ENCODE assay signal across 17 cellular contexts in the genomic region with DNA sequence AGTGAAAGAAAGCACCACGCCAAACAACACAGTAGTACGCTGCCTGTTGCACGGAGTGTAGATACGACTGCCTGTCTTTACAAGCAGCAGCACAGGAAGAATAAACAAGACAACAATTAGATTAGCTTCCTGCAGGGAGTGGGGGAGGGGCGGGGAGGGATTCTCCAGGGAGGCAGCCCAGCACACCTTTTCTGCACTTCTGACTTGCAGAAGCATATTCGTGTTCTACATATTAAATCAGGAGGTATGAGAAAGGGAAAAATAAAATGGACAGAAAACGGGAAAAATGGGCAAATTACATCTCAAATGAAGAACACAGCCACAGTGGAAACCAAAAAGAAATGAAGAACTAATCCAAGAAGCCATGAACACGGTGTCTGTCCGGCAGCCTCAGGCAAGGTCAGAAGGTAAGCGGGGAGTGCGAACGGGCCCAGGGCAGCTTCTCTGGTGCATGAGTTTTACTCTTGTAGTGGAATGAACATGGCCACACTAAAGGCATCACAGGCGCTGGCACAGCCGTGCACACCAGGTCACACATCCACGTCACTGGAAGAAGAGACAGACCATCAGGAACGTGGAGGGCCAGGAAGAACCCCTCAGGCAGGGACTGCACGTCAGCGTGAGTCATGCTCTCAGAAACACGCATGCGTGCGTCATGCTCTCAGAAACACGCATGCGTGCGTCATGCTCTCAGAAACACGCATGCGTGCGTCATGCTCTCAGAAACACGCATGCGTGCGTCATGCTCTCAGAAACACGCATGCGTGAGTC. TPM values are rescaled to one million over a fixed set of nuclear protein-coding genes. Genes with fewer than 3 reads are reported as not detected.
DNase-seq lines count a peak whose midpoint lies in the region; ATAC-seq, FAIRE-seq and TF ChIP-seq lines count a peak whose summit lies in the region.
"Had no signal": no experiment of that assay in that cellular context is flagged by ENCODE, and none has a peak within 500 bp of the region (broad histone marks: within the 10 kb centered on the region; RNA-seq: fewer than 3 reads in every experiment).

No MANE protein-coding gene starts in this region.

- no TSS peak for BruUV-seq in PC-3 (replicated peaks; lab: Mats Ljungman, UMichigan)

- H3K9me3 Mint-ChIP-seq in GM23338 (peaks cover 16% of the 10 kb centered on the region), endodermal cell (peaks cover 15% of the 10 kb centered on the region)
- no peaks in the 10 kb centered on the region for H3K9me3 Mint-ChIP-seq in natural killer cell treated with Interleukin-12 subunit alpha and Interleukin-12 subunit beta and Interleukin-15 and Interleukin-18, amount 100 ng/mL, for 72 hours

- TF ChIP-seq EP300 in A549 (IDR thresholded peaks at IDR 0.05), result no peak

- H3K4me3 Mint-ChIP-seq in GM23338 (0 out of 3 replicates have a peak overlapping the region, but pooled peaks have one; percentile 31), endodermal cell (peak overlapping the region; percentile 34)
- no peak overlapping the region for H3K4me3 Mint-ChIP-seq in natural killer cell treated with Interleukin-12 subunit alpha and Interleukin-12 subunit beta and Interleukin-15 and Interleukin-18, amount 100 ng/mL, for 72 hours
- H3K4me3 Mint-ChIP-seq: activated CD4-positive, alpha-beta T cell treated with anti-CD3 and anti-CD28 coated beads for 36 hours; CD8-positive, alpha-beta memory T cell had no signal

- H3F3A ChIP-seq in GM23338 (replicated peaks; ENCODE audit: low read depth), result 0 out of 2 replicates have a peak, but pooled peaks cover 2% of the 10 kb centered on the region
- H3F3A ChIP-seq in PC-3 (ENCODE audit: low read length, unreplicated experiment), result peaks cover 17% of the 10 kb centered on the region

- H3K27me3 Mint-ChIP-seq in GM23338 (ENCODE audit: insufficient read depth, low read depth, poor library complexity) (peaks cover 19% of the 10 kb centered on the region), endodermal cell (ENCODE audit: insufficient read depth) (peaks cover 17% of the 10 kb centered on the region)
- peaks cover 51 to 52% of the 10 kb centered on the region in 2 donors for H3K27me3 Mint-ChIP-seq in natural killer cell treated with Interleukin-12 subunit alpha and Interleukin-12 subunit beta and Interleukin-15 and Interleukin-18, amount 100 ng/mL, for 72 hours

- H3K27me3 ChIP-seq in GM23338 (ENCODE audit: insufficient read depth), result no peaks in the 10 kb centered on the region
- peaks cover 31% of the 10 kb centered on the region for H3K27me3 ChIP-seq in PC-3 (ENCODE audit: low read length)
- H3K27me3 ChIP-seq in endodermal cell (ENCODE audit: control insufficient read depth, insufficient read depth, low read length, poor library complexity, severe bottlenecking), result peaks cover 3% of the 10 kb centered on the region

- H3K27ac ChIP-seq in A549 (peak overlapping the region; percentile 78 to 89), GM23338 (ENCODE audit: low read depth) (0 out of 2 replicates have a peak overlapping the region, but pooled peaks have one; percentile 5), PC-3 (ENCODE audit: low read length) (peak overlapping the region; percentile 85), endodermal cell (ENCODE audit: low read depth, low read length) (no peak overlapping the region)

- H3K4me2 ChIP-seq in A549, result peak overlapping the region; percentile 71
- H3K4me2 ChIP-seq in GM23338, result peak overlapping the region; percentile 70
- H3K4me2 ChIP-seq in PC-3 (ENCODE audit: low read length), result no peak overlapping the region

- H4K20me1 ChIP-seq in GM23338 (replicated peaks; ENCODE audit: insufficient read depth), result no peaks in the 10 kb centered on the region
- H4K20me1 ChIP-seq in PC-3 (ENCODE audit: low read length), result no peaks in the 10 kb centered on the region

- ATAC-seq in A549 (peak; percentile 85 to 90), GM23338 (peak; percentile 11; the same call in 2 of the 3 replicates), PC-3 (peak; percentile 58)
- ATAC-seq in natural killer cell treated with Interleukin-12 subunit alpha and Interleukin-12 subunit beta and Interleukin-15 and Interleukin-18, amount 100 ng/mL, for 72 hours, result no peak
- ATAC-seq: activated CD4-positive, alpha-beta T cell treated with anti-CD3 and anti-CD28 coated beads for 36 hours; left lobe of liver had no signal

- CTCF ChIA-PET in A549 (lab: Yijun Ruan, JAX) (no interaction called here), PC-3 (lab: Charles Lee) (no interaction called here)

- TF ChIP-seq CTCF in A549 (IDR thresholded peaks at IDR 0.05) (no peak), GM23338 (conservative IDR thresholded peaks at IDR 0.05; ENCODE audit: low read depth in 2 of 2) (no peak), PC-3 (conservative IDR thresholded peaks at IDR 0.05; ENCODE audit: low read depth, low read length) (no peak), endodermal cell (conservative IDR thresholded peaks at IDR 0.05) (no peak)

- H3K9me2 ChIP-seq in GM23338 (ENCODE audit: insufficient read depth) (no peaks in the 10 kb centered on the region), PC-3 (replicated peaks; ENCODE audit: low read length) (no peaks in the 10 kb centered on the region)

- intact Hi-C loops in PC-3 (cut with micrococcal nuclease), result no loop called here

- TF ChIP-seq POLR2A in A549 (IDR thresholded peaks at IDR 0.05; ENCODE audit: low read length), result peak; percentile 44

- H3K9ac ChIP-seq in PC-3 (ENCODE audit: low read length), result peak overlapping the region; percentile 33; the same call in 1 of the 2 replicates
- H3K9ac ChIP-seq in endodermal cell (ENCODE audit: extremely low read depth, low read length, poor library complexity, severe bottlenecking), result no peak overlapping the region

- WGBS in A549 (ENCODE audit: missing lambda C conversion rate), result 63% methylated on average over 31 of the region's 32 CpGs
- 76 to 83% methylated on average over 24 to 32 of the region's 32 CpGs for WGBS in endodermal cell (ENCODE audit: insufficient coverage in 1 of 2, insufficient read length in 1 of 2), 2 experiments

- POLR2A ChIA-PET in A549 (lab: Yijun Ruan, JAX) (interaction anchor here (0.6 kb wide), 2 partner anchors 13 to 16 kb away, joined by 5 to 6 read pairs; no protein-coding TSS in a partner anchor), PC-3 (lab: Charles Lee; ENCODE audit: unreplicated experiment) (no interaction called here)

- H2AFZ ChIP-seq in GM23338, result peak overlapping the region; percentile 60; the same call in 1 of the 2 replicates
- H2AFZ ChIP-seq in PC-3 (ENCODE audit: low read length), result no peak overlapping the region

- TF ChIP-seq RAD21 in A549 (conservative IDR thresholded peaks at IDR 0.05 in 1 of 2, IDR thresholded peaks at IDR 0.05 in 1 of 2), result no peak

- no peaks in the 10 kb centered on the region for H3K36me3 Mint-ChIP-seq in GM23338 (ENCODE audit: low read depth)
- H3K36me3 Mint-ChIP-seq in endodermal cell (ENCODE audit: low read depth), result no peaks in the 10 kb centered on the region
- H3K36me3 Mint-ChIP-seq in natural killer cell treated with Interleukin-12 subunit alpha and Interleukin-12 subunit beta and Interleukin-15 and Interleukin-18, amount 100 ng/mL, for 72 hours, result no peaks in the 10 kb centered on the region

- FAIRE-seq in A549 (lab: Jason Lieb, UNC), result no peak
- FAIRE-seq: endometrium had no signal

- H3K79me2 ChIP-seq in GM23338 (replicated peaks; ENCODE audit: insufficient read depth) (no peaks in the 10 kb centered on the region), PC-3 (ENCODE audit: low read length) (no peaks in the 10 kb centered on the region)

- H3K4me3 ChIP-seq in A549 (peak overlapping the region; percentile 44), GM23338 (peak overlapping the region; percentile 33), PC-3 (ENCODE audit: low read length) (no peak overlapping the region), endodermal cell (ENCODE audit: low read length) (peak overlapping the region; percentile 70)

- no peak overlapping the region for H3K27ac Mint-ChIP-seq in GM23338
- H3K27ac Mint-ChIP-seq in endodermal cell, result peak overlapping the region; percentile 36
- H3K27ac Mint-ChIP-seq in natural killer cell treated with Interleukin-12 subunit alpha and Interleukin-12 subunit beta and Interleukin-15 and Interleukin-18, amount 100 ng/mL, for 72 hours, result no peak overlapping the region
- H3K27ac Mint-ChIP-seq: activated CD4-positive, alpha-beta T cell treated with anti-CD3 and anti-CD28 coated beads for 36 hours; CD8-positive, alpha-beta memory T cell had no signal

- H3K36me3 ChIP-seq in GM23338 (ENCODE audit: insufficient read depth), result no peaks in the 10 kb centered on the region
- H3K36me3 ChIP-seq in PC-3 (ENCODE audit: low read depth, low read length), result no peaks in the 10 kb centered on the region
- no peaks in the 10 kb centered on the region for H3K36me3 ChIP-seq in endodermal cell (ENCODE audit: control insufficient read depth, insufficient read depth, low read length)

- DNase-seq in A549 (ENCODE audit: low read depth in 1 of 2, low spot score in 1 of 2), result peak; percentile 40 to 85
- DNase-seq in GM23338 (ENCODE audit: low spot score), result no peak
- peak; percentile 44 for DNase-seq in PC-3
- DNase-seq in endodermal cell, result peak; percentile 77
- DNase-seq in natural killer cell treated with Interleukin-12 subunit alpha and Interleukin-12 subunit beta and Interleukin-15 and Interleukin-18, amount 100 ng/mL, for 72 hours (ENCODE audit: low spot score), result no peak
- no peak for DNase-seq in activated CD4-positive, CD25-positive, alpha-beta regulatory T cell treated with anti-CD3 and anti-CD28 coated beads, Interleukin-2, amount 50 U/mL, for 72 hours
- no peak for DNase-seq in pons (ENCODE audit: low spot score)
- no peak for DNase-seq in central memory CD4-positive, alpha-beta T cell
- DNase-seq: activated CD4-positive, alpha-beta T cell treated with anti-CD3 and anti-CD28 coated beads for 36 hours; activated gamma-delta T cell treated with Interleukin-2 at 50 U/mL for 16 hours; amygdala; CD8-positive, alpha-beta memory T cell; foreskin fibroblast; NCI-H1092 had no signal

- H3K4me1 Mint-ChIP-seq in GM23338, result peaks cover 39% of the 10 kb centered on the region
- peaks cover 22% of the 10 kb centered on the region for H3K4me1 Mint-ChIP-seq in endodermal cell
- peaks cover 0 to 6% of the 10 kb centered on the region in 2 donors for H3K4me1 Mint-ChIP-seq in natural killer cell treated with Interleukin-12 subunit alpha and Interleukin-12 subunit beta and Interleukin-15 and Interleukin-18, amount 100 ng/mL, for 72 hours (ENCODE audit: low read depth in 2 of 2)
- H3K4me1 Mint-ChIP-seq: activated CD4-positive, alpha-beta T cell treated with anti-CD3 and anti-CD28 coated beads for 36 hours had no signal

- H3K4me1 ChIP-seq in A549 (no peaks in the 10 kb centered on the region; the same call in 2 of the 3 replicates), GM23338 (ENCODE audit: insufficient read depth) (peaks cover 15% of the 10 kb centered on the region), PC-3 (ENCODE audit: insufficient read depth, low read length) (no peaks in the 10 kb centered on the region), endodermal cell (ENCODE audit: control insufficient read depth, insufficient read depth, low read length) (peaks cover 14% of the 10 kb centered on the region)

- H3K9me3 ChIP-seq in A549 (peaks cover 11% of the 10 kb centered on the region; the same call in 2 of the 3 replicates), PC-3 (ENCODE audit: low read length) (0 out of 2 replicates have a peak, but pooled peaks cover 4% of the 10 kb centered on the region), endodermal cell (ENCODE audit: control insufficient read depth, low read length) (peaks cover 12% of the 10 kb centered on the region)

RNA-seq across cellular contexts. Expression of gene ADRA2C, which starts 20.1 kb away (rescaled TPM):
- 1.9 and 2.6 TPM in 2 replicates for polyA plus RNA-seq in A549 (2011; rRNA removed)
- 6.4 and 10.0 TPM in 2 replicates for polyA plus RNA-seq in A549 (2012; cell fraction: cytosol; rRNA removed)
- 13.6 and 23.4 TPM in 2 replicates for polyA plus RNA-seq in A549 (2012; cell fraction: nucleus; rRNA removed)
- polyA plus RNA-seq in A549 (2017; fragmentation: RNase III; extraction: RNeasy Plus Mini Kit Qiagen cat#74134 plus additional on column Dnase treatment), result 4.0 to 4.8 TPM (median 4.1 TPM) in 3 replicates
- 2.4 and 3.4 TPM in 2 replicates for polyA minus RNA-seq in A549 (2011; rRNA and poly(A)+ RNA removed)
- total RNA-seq in GM23338 (2014; rRNA removed; shearing (Covaris generic)), result 16.3 and 16.6 TPM in 2 replicates
- 3.0 and 4.1 TPM in 2 replicates for polyA plus RNA-seq in GM23338 (2016; fragmentation: Nextera tagmentation; extraction: Ambion mirVana)
- total RNA-seq in PC-3 (2014; rRNA removed), result 0.52 TPM in 1 of 2 replicates, not detected in the other
- 10 to 100 TPM; 16.0 to 17.3 TPM for total RNA-seq in endodermal cell
- 6.2 TPM for polyA plus RNA-seq in endodermal cell (2013, experiment 1 of 2)
- 6.1 TPM for polyA plus RNA-seq in endodermal cell (2013, experiment 2 of 2)
- total RNA-seq in natural killer cell treated with Interleukin-12 subunit alpha and Interleukin-12 subunit beta and Interleukin-15 and Interleukin-18, amount 100 ng/mL, for 72 hours, result not detected
- total RNA-seq: activated CD4-positive, alpha-beta T cell treated with anti-CD3 and anti-CD28 coated beads for 36 hours; CD8-positive, alpha-beta memory T cell; T-helper 2 cell treated with Interferon-gamma antibody and Interleukin-4, amounts not matched to agents 100 ng/mL and 5 ng/mL, for 36 hours had no signal
- polyA plus RNA-seq: CD8-positive, alpha-beta memory T cell had no signal

Comparison
In these comparisons a context has a peak if more than half of its experiments do, and no peak if none do; other contexts are left out.
1. ATAC-seq: peak in A549 (2 of 2), GM23338 (single experiment) and PC-3 (single experiment); none in natural killer cell treated with Interleukin-12 subunit alpha and Interleukin-12 subunit beta and Interleukin-15 and Interleukin-18, amount 100 ng/mL, for 72 hours (0 of 2).
2. DNase-seq: peak in A549 (2 of 2), PC-3 (single experiment) and endodermal cell (single experiment); none in GM23338 (single experiment), natural killer cell treated with Interleukin-12 subunit alpha and Interleukin-12 subunit beta and Interleukin-15 and Interleukin-18, amount 100 ng/mL, for 72 hours (single experiment), activated CD4-positive, CD25-positive, alpha-beta regulatory T cell treated with anti-CD3 and anti-CD28 coated beads, Interleukin-2, amount 50 U/mL, for 72 hours (single experiment), pons (single experiment) and central memory CD4-positive, alpha-beta T cell (single experiment).
3. RNA of gene ADRA2C, which starts 20.1 kb away (total RNA-seq): 16.0 to 17.3 TPM in endodermal cell and 16.3 to 16.6 TPM in GM23338; not detected in natural killer cell treated with Interleukin-12 subunit alpha and Interleukin-12 subunit beta and Interleukin-15 and Interleukin-18, amount 100 ng/mL, for 72 hours and 0.52 TPM in PC-3; every median in the first group is over 10 times any median in the second.